Comparison of ENCODE assay signal across 28 cellular contexts in genomic region chr15:66879968-66880367, GRCh38.
DNase-seq lines count a peak whose midpoint lies in the region; ATAC-seq, FAIRE-seq and TF ChIP-seq lines count a peak whose summit lies in the region.
"Had no signal": no experiment of that assay in that cellular context is flagged by ENCODE, and none has a peak within 500 bp of the region (broad histone marks: within the 10 kb centered on the region; RNA-seq: fewer than 3 reads in every experiment).

No MANE protein-coding gene starts in this region.

- peak overlapping the region; percentile 4; the same call in 1 of the 2 replicates for H2AK5ac ChIP-seq in H1 (ENCODE audit: low read depth, low read length)

- no peak for FAIRE-seq in H1 (lab: Jason Lieb, UNC)
- FAIRE-seq: astrocyte, GM12878, TTC549 had no signal

- peaks cover 0 to 2% of the 10 kb centered on the region in 2 experiments for H4K20me1 ChIP-seq in H1 (replicated peaks in 1 of 2; ENCODE audit: control insufficient read depth in 1 of 2, insufficient read depth in 2 of 2, low read length in 2 of 2)

- H4K8ac ChIP-seq in H1 (ENCODE audit: extremely low read depth, insufficient read depth, low read length): peak overlapping the region; percentile 51; the same call in 1 of the 2 replicates

- no peak overlapping the region for H4K5ac ChIP-seq in H1 (ENCODE audit: insufficient read length, low read depth, low read length)

- H3K56ac ChIP-seq in H1 (replicated peaks; ENCODE audit: insufficient read length, low read depth, low read length): no peak overlapping the region

- TF ChIP-seq RAD21 in H1 (IDR thresholded peaks at IDR 0.05 in 1 of 2, conservative IDR thresholded peaks at IDR 0.05 in 1 of 2; ENCODE audit: low read depth in 2 of 2, low read length in 2 of 2): no peak

- no peaks in the 10 kb centered on the region for H3K79me1 ChIP-seq in H1 (ENCODE audit: low read depth, low read length)

- no peak overlapping the region for H2BK120ac ChIP-seq in H1 (replicated peaks; ENCODE audit: low read depth, low read length)

- no peak overlapping the region for H2BK20ac ChIP-seq in H1 (ENCODE audit: low read length)

- H3K4me3 ChIP-seq in H1 (ENCODE audit: extremely low read depth in 1 of 4, insufficient read depth in 2 of 4, low read depth in 3 of 4, low read length in 4 of 4): no peak overlapping the region
- no peak overlapping the region for H3K4me3 ChIP-seq in sigmoid colon
- H3K4me3 ChIP-seq in naive thymus-derived CD4-positive, alpha-beta T cell (ENCODE audit: low read length): no peak overlapping the region
- H3K4me3 ChIP-seq: GM12878, MG63, ovary, uterus had no signal

- no peak overlapping the region for H3K9ac ChIP-seq in H1 (replicated peaks in 1 of 4; ENCODE audit: extremely low read depth in 1 of 4, low read depth in 3 of 4, low read length in 3 of 4)

- H3K27ac ChIP-seq in H1 (ENCODE audit: low read depth, low read length) (no peak overlapping the region), sigmoid colon (no peak overlapping the region)
- no peak overlapping the region for H3K27ac ChIP-seq in naive thymus-derived CD4-positive, alpha-beta T cell (ENCODE audit: low read depth, low read length)
- H3K27ac ChIP-seq: ovary, uterus had no signal

- no peak overlapping the region for H3K27ac Mint-ChIP-seq in naive thymus-derived CD4-positive, alpha-beta T cell
- H3K27ac Mint-ChIP-seq: activated naive CD8-positive, alpha-beta T cell had no signal

- H3K36me3 Mint-ChIP-seq in naive thymus-derived CD4-positive, alpha-beta T cell: no peaks in the 10 kb centered on the region
- H3K36me3 Mint-ChIP-seq: activated naive CD8-positive, alpha-beta T cell had no signal

- H3K18ac ChIP-seq in H1 (ENCODE audit: extremely low read depth, low read length): no peak overlapping the region

- H3K79me2 ChIP-seq in H1 (ENCODE audit: control insufficient read depth in 1 of 2, insufficient read depth in 2 of 2, low read length in 2 of 2): no peaks in the 10 kb centered on the region

- H3K4me2 ChIP-seq in H1 (ENCODE audit: insufficient read depth in 1 of 2, low read depth in 2 of 2, low read length in 2 of 2): no peak overlapping the region

- H3K23me2 ChIP-seq in H1 (ENCODE audit: low read depth, low read length): no peaks in the 10 kb centered on the region

- H3K14ac ChIP-seq in H1 (ENCODE audit: insufficient read length): no peak overlapping the region

- no peak overlapping the region for H4K91ac ChIP-seq in H1 (replicated peaks; ENCODE audit: insufficient read length, low read length)

- no peak overlapping the region for H2BK5ac ChIP-seq in H1 (ENCODE audit: low read depth, low read length)

- H3K27me3 ChIP-seq in H1 (replicated peaks in 1 of 4; ENCODE audit: control insufficient read depth in 3 of 4, extremely low read depth in 1 of 4, insufficient read depth in 3 of 4, low read length in 3 of 4) (no peaks in the 10 kb centered on the region), sigmoid colon (no peaks in the 10 kb centered on the region)
- no peaks in the 10 kb centered on the region for H3K27me3 ChIP-seq in naive thymus-derived CD4-positive, alpha-beta T cell (ENCODE audit: control insufficient read depth in 2 of 2, insufficient read depth in 2 of 2, low read length in 2 of 2)
- H3K27me3 ChIP-seq: MG63, ovary, uterus had no signal

- TF ChIP-seq EP300 in H1 (IDR thresholded peaks at IDR 0.05; ENCODE audit: borderline replicate concordance in 1 of 2, low read depth in 2 of 2, low read length in 2 of 2): no peak
- TF ChIP-seq EP300 in sigmoid colon (IDR thresholded peaks at IDR 0.05): no peak

- H2BK12ac ChIP-seq in H1 (ENCODE audit: low read depth, low read length): 0 out of 2 replicates have a peak overlapping the region, but pooled peaks have one; percentile 27

- H3K9me3 ChIP-seq in H1 (ENCODE audit: insufficient read depth in 2 of 2, low read depth in 1 of 2, low read length in 1 of 2) (no peaks in the 10 kb centered on the region), sigmoid colon (no peaks in the 10 kb centered on the region)
- no peaks in the 10 kb centered on the region for H3K9me3 ChIP-seq in naive thymus-derived CD4-positive, alpha-beta T cell (ENCODE audit: control insufficient read depth in 2 of 3, low read length in 3 of 3)
- H3K9me3 ChIP-seq: MG63, ovary, uterus had no signal

- no peak for TF ChIP-seq POLR2A in H1 (IDR thresholded peaks at IDR 0.05; ENCODE audit: control extremely low read depth in 1 of 2, low read depth in 2 of 2, low read length in 2 of 2)
- no peak for TF ChIP-seq POLR2A in sigmoid colon (IDR thresholded peaks at IDR 0.05)

- peaks cover 0 to 10% (median 0%) of the 10 kb centered on the region in 5 donors for H3K27me3 Mint-ChIP-seq in naive thymus-derived CD4-positive, alpha-beta T cell

- H3K23ac ChIP-seq in H1 (ENCODE audit: insufficient read length): no peak overlapping the region

- CTCF ChIA-PET in GM10248 (lab: Yijun Ruan, JAX) (interaction anchor here (0.9 to 1.9 kb wide), 2 partner anchors 18 to 29 kb away, joined by 3 to 6 read pairs; no protein-coding TSS in a partner anchor), H1 (lab: Charles Lee; ENCODE audit: partially characterized antibody) (interaction anchor here (0.8 to 3.5 kb wide), 4 partner anchors 17 to 291 kb away, joined by 3 to 27 read pairs (median 3); no protein-coding TSS in a partner anchor)
- CTCF ChIA-PET in naive thymus-derived CD4-positive, alpha-beta T cell (lab: Charles Lee): no interaction called here

- ATAC-seq in HG03159 (IDR thresholded peaks at IDR 0.05; ENCODE audit: unreplicated experiment) (no peak), HG03175 (IDR thresholded peaks at IDR 0.05; ENCODE audit: unreplicated experiment) (no peak), GM21390 (IDR thresholded peaks at IDR 0.05; ENCODE audit: unreplicated experiment) (no peak)
- ATAC-seq in naive thymus-derived CD4-positive, alpha-beta T cell: no peak
- ATAC-seq: activated CD4-positive, CD25-positive, alpha-beta regulatory T cell treated with anti-CD3 and anti-CD28 coated beads, Interleukin-2, amount 50 U/mL, for 24 hours; GM12878; left ventricle myocardium superior had no signal

- no peak overlapping the region for H2AFZ ChIP-seq in H1 (ENCODE audit: low read length)

- H3K9me3 Mint-ChIP-seq in naive thymus-derived CD4-positive, alpha-beta T cell: peaks cover 0 to 2% (median 0%) of the 10 kb centered on the region in 11 donors
- H3K9me3 Mint-ChIP-seq: nephron had no signal

- intact Hi-C loops in sigmoid colon (cut with DNase I): no loop called here
- intact Hi-C loops in naive thymus-derived CD4-positive, alpha-beta T cell (cut with micrococcal nuclease): no loop called here

- DNase-seq in AG20443 (ENCODE audit: low spot score) (peak; percentile 43), GM10248 (ENCODE audit: extremely low spot score) (peak; percentile 9), H1 (ENCODE audit: low read depth in 1 of 2, low spot score in 2 of 2) (peak in 1 of 2 experiments; percentile 26), sigmoid colon (peak; percentile 30)
- no peak for DNase-seq in naive thymus-derived CD4-positive, alpha-beta T cell
- DNase-seq: activated CD4-positive, alpha-beta T cell treated with anti-CD3 and anti-CD28 coated beads, Interleukin-2, amount 50 U/mL, for 48 hours; activated effector memory CD4-positive, alpha-beta T cell treated with Interleukin-2 at 50 U/mL for 16 hours; Calu3; central memory CD4-positive, alpha-beta T cell; DND-41; H7; left ventricle myocardium superior; MG63; NCI-H2029 treated with DMSO at 0.1 percent for 48 hours; NCI-H2227 treated with DMSO at 0.1 percent for 48 hours; NCI-H69; ovary; T-helper 1 cell; uterus had no signal

- H3K36me3 ChIP-seq in H1 (ENCODE audit: control insufficient read depth in 2 of 4, insufficient read depth in 4 of 4, low read length in 3 of 4): no peaks in the 10 kb centered on the region
- no peaks in the 10 kb centered on the region for H3K36me3 ChIP-seq in sigmoid colon
- no peaks in the 10 kb centered on the region for H3K36me3 ChIP-seq in naive thymus-derived CD4-positive, alpha-beta T cell (ENCODE audit: control insufficient read depth in 2 of 3, insufficient read depth in 3 of 3, low read length in 3 of 3)
- H3K36me3 ChIP-seq: ovary, uterus had no signal

- 75% methylated on average over 3 of the region's 3 CpGs; no CpG with 5 or more reads in 1 of the 2 experiments for WGBS in H1 (ENCODE audit: extremely low coverage in 1 of 2, insufficient coverage in 1 of 2, insufficient read length in 1 of 2, insufficient replicate concordance in 2 of 2, low coverage in 1 of 2, low lambda C conversion rate in 2 of 2, missing lambda C conversion rate in 1 of 2), 2 experiments
- WGBS in sigmoid colon, 2 donors: 86 to 91% methylated on average over 3 of the region's 3 CpGs

- H3K4me3 Mint-ChIP-seq in naive thymus-derived CD4-positive, alpha-beta T cell: no peak overlapping the region
- H3K4me3 Mint-ChIP-seq: activated naive CD8-positive, alpha-beta T cell; nephron had no signal

- H3K4me1 ChIP-seq in H1 (replicated peaks in 1 of 4; ENCODE audit: control insufficient read depth in 3 of 4, insufficient read depth in 4 of 4, low read length in 3 of 4) (peaks cover 0 to 9% (median 5%) of the 10 kb centered on the region in 4 experiments; a peak in 5 of 7 replicates), sigmoid colon (peaks cover 0 to 42% (median 28%) of the 10 kb centered on the region in 4 donors)
- no peaks in the 10 kb centered on the region for H3K4me1 ChIP-seq in naive thymus-derived CD4-positive, alpha-beta T cell (ENCODE audit: control insufficient read depth in 2 of 2, insufficient read depth in 2 of 2, low read length in 2 of 2)

- TF ChIP-seq CTCF in GM10248 (IDR thresholded peaks at IDR 0.05; ENCODE audit: control extremely low read depth, extremely low read depth, low read depth, missing control alignments): no peak
- no peak for TF ChIP-seq CTCF in H1 (IDR thresholded peaks at IDR 0.05; ENCODE audit: control extremely low read depth in 1 of 3, insufficient read depth in 1 of 3, low read depth in 1 of 3, low read length in 3 of 3)
- TF ChIP-seq CTCF in sigmoid colon (IDR thresholded peaks at IDR 0.05): no peak

- POLR2A ChIA-PET in GM10248 (lab: Yijun Ruan, JAX) (no interaction called here), H1 (lab: Charles Lee; ENCODE audit: partially characterized antibody) (interaction anchor here (1.1 kb wide), 1 partner anchor 24 kb away, joined by 3 read pairs; no protein-coding TSS in a partner anchor)
- POLR2A ChIA-PET in naive thymus-derived CD4-positive, alpha-beta T cell (lab: Charles Lee): no interaction called here

- H2BK15ac ChIP-seq in H1 (ENCODE audit: low read length): 0 out of 2 replicates have a peak overlapping the region, but pooled peaks have one; percentile 1

- no peak overlapping the region for H3K4ac ChIP-seq in H1 (replicated peaks; ENCODE audit: insufficient read length, low read depth, low read length)

- no peaks in the 10 kb centered on the region for H3K4me1 Mint-ChIP-seq in naive thymus-derived CD4-positive, alpha-beta T cell

TF ChIP-seq in H1, 55 proteins besides CTCF, POLR2A, EP300 and RAD21 (continues in another document):
- TF ChIP-seq JUND (IDR thresholded peaks at IDR 0.05; ENCODE audit: low read length) (no peak), CREB1 (IDR thresholded peaks at IDR 0.05) (no peak), BRCA1 (IDR thresholded peaks at IDR 0.05; ENCODE audit: low read depth, low read length) (no peak), MAFK (IDR thresholded peaks at IDR 0.05; ENCODE audit: low read depth, low read length) (no peak), SP1 (IDR thresholded peaks at IDR 0.05; ENCODE audit: low read depth, low read length) (no peak), TAF7 (optimal IDR thresholded peaks at IDR 0.05; ENCODE audit: borderline replicate concordance, low read depth, low read length) (no peak)

Comparison
In these comparisons a context has a peak if more than half of its experiments do, and no peak if none do; other contexts are left out.
1. DNase-seq: peak in AG20443 (single experiment), GM10248 (single experiment) and sigmoid colon (single experiment); none in naive thymus-derived CD4-positive, alpha-beta T cell (0 of 9).